16 cellular contexts compared by ENCODE assay signal in the genomic region with DNA sequence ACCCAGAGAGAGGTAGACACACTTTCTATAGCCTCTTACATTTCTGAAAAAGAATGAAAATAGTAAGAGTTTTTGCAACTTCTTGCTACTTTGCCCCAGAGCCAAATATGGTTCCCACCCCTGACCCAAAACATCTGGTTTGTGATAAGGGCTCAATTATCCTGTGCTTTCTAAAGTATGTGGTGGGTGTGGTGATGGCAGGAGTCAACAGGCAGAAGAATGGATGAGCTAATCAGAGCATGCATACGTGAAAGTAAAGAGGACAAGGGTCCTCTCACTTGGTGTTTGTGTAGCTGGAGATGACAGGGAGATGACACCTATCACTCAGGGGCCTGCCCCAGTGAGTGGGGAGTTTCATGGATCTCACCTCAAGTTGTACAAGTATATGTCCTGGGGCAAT. TPM values are rescaled to one million over a fixed set of nuclear protein-coding genes. Genes with fewer than 3 reads are reported as not detected.
DNase-seq lines count a peak whose midpoint lies in the region; ATAC-seq, FAIRE-seq and TF ChIP-seq lines count a peak whose summit lies in the region.
"Had no signal": no experiment of that assay in that cellular context is flagged by ENCODE, and none has a peak within 500 bp of the region (broad histone marks: within the 10 kb centered on the region; RNA-seq: fewer than 3 reads in every experiment).

No MANE protein-coding gene starts in this region.

- no peak overlapping the region for H3K27ac ChIP-seq in tibial artery
- H3K27ac ChIP-seq: BLaER1 treated with 17β-estradiol and CSF1 and Interleukin-3, amounts not matched to agents 10 nM and 100 nM had no signal

- peak; percentile 13 for DNase-seq in AG20443 (ENCODE audit: low spot score)
- DNase-seq in epithelial cell of esophagus (ENCODE audit: low read depth) = peak; percentile 56
- DNase-seq in tibial artery = no peak
- no peak for DNase-seq in NCI-H510A (lab: John Stamatoyannopoulos, UW)
- no peak for DNase-seq in SK-N-DZ (ENCODE audit: low spot score)
- no peak for DNase-seq in urothelium cell line (ENCODE audit: low spot score)
- DNase-seq: activated CD4-positive, alpha-beta T cell treated with anti-CD3 and anti-CD28 coated beads, Interleukin-2, amount 10 ng/mL, durations not matched to agents 24 days and 14 days; activated naive CD8-positive, alpha-beta T cell treated with anti-CD3 and anti-CD28 coated beads, Interleukin-2, amount 10 ng/mL, durations not matched to agents 7 days and 5 days; effector memory CD4-positive, alpha-beta T cell; NCI-H1436 treated with DMSO at 0.1 percent for 48 hours; nephron progenitor cell; stimulated activated CD4-positive, alpha-beta T cell treated with anti-CD3 and anti-CD28 coated beads, Interleukin-15, amount 100 ng/mL, for 24 hours had no signal

- no peak for TF ChIP-seq CTCF in epithelial cell of esophagus (IDR thresholded peaks at IDR 0.05; ENCODE audit: insufficient read depth, low read depth, low read length, missing control alignments)
- TF ChIP-seq CTCF in tibial artery (IDR thresholded peaks at IDR 0.05) = no peak

- intact Hi-C loops in tibial artery (cut with DNase I; ENCODE audit: low total_unique reads) = no loop called here

- H3K4me1 ChIP-seq in tibial artery = no peaks in the 10 kb centered on the region

- ATAC-seq in GM18909 (IDR thresholded peaks at IDR 0.05; ENCODE audit: poor library complexity, unreplicated experiment) (peak; percentile 9), HG03354 (IDR thresholded peaks at IDR 0.05; ENCODE audit: poor library complexity, severe bottlenecking, unreplicated experiment) (peak; percentile 26)
- ATAC-seq: Panc1 had no signal

- H3K9me3 ChIP-seq in tibial artery = no peaks in the 10 kb centered on the region
- H3K9me3 ChIP-seq: BLaER1 treated with 17β-estradiol and CSF1 and Interleukin-3, amounts not matched to agents 10 nM and 100 nM had no signal

- no peaks in the 10 kb centered on the region for H3K36me3 ChIP-seq in tibial artery

- H3K27me3 ChIP-seq in tibial artery = no peaks in the 10 kb centered on the region
- H3K27me3 ChIP-seq: BLaER1 treated with 17β-estradiol and CSF1 and Interleukin-3, amounts not matched to agents 10 nM and 100 nM had no signal

- FAIRE-seq in urothelium cell line (lab: Jason Lieb, UNC) = no peak

- H3K4me3 ChIP-seq in epithelial cell of esophagus (ENCODE audit: low read length) (no peak overlapping the region), tibial artery (no peak overlapping the region)
- H3K4me3 ChIP-seq: BLaER1 treated with 17β-estradiol and CSF1 and Interleukin-3, amounts not matched to agents 10 nM and 100 nM had no signal

RNA-seq across cellular contexts. Expression of a gene that starts 19.1 kb away (rescaled TPM):
- polyA plus RNA-seq in SK-N-DZ (2014; cell fraction: cytosol; rRNA removed) = 3.3 and 10.4 TPM in 2 replicates
- polyA plus RNA-seq in SK-N-DZ (2014; cell fraction: nucleus; rRNA removed) = 2.0 and 4.6 TPM in 2 replicates

Comparison
In these comparisons a context has a peak if more than half of its experiments do, and no peak if none do; other contexts are left out.
1. DNase-seq: peak in AG20443 (single experiment) and epithelial cell of esophagus (single experiment); none in tibial artery (0 of 2), NCI-H510A (single experiment), SK-N-DZ (single experiment) and urothelium cell line (single experiment).